Comparison of ENCODE assay signal across 8 cellular contexts in the genomic region with DNA sequence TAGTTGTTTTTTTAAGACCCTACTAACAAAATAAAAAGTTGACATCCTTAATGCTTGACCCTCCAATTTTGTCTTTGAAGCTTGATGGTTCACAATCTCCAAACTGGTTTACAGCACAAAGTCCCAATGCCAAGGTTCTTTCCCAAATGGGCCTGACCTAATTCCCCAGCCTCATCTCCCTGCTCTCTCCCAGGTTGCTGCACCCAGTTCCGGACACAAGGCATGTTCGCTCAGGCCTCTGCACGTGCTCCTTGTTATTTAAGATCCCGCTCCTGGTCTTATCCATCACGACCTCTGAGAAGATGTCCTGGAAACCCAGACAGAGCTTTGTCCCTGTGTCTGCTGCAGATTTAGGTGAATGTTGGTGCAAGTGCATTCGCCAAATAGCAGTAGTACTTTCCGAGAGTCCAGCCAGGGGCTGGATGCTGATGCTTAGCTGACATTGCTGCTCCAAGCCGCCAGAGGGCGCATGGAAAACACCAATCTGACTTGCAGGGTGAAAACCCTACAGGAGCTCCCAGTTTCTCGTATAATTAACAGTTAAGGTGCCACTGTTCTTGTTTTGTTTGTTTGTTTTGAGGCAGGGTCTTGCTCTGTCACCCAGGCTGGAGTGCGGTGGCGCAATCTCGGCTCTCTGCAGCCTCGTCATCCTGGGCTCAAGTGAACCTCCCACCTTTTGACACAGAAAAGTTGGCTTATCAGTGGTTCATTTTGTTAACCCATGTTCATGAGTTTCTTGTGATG. TPM values are rescaled to one million over a fixed set of nuclear protein-coding genes. Genes with fewer than 3 reads are reported as not detected.
DNase-seq lines count a peak whose midpoint lies in the region; ATAC-seq, FAIRE-seq and TF ChIP-seq lines count a peak whose summit lies in the region.

No MANE protein-coding gene starts in this region.

- no TSS peak for BruUV-seq in GM12878 (replicated peaks; lab: Mats Ljungman, UMichigan)

- RAD21 ChIA-PET in GM12878 (lab: Charles Lee; ENCODE audit: unreplicated experiment) = interaction anchor here (0.6 to 9.1 kb wide), 22 partner anchors 8 to 363 kb away, joined by 3 to 186 read pairs (median 4); a partner anchor contains a TSS

- no peaks in the 10 kb centered on the region; the same call in 2 of the 3 replicates for H3K9me3 ChIP-seq in GM12878 (replicated peaks; ENCODE audit: control insufficient read depth, insufficient read depth, low read length)

- no peak overlapping the region for H3K9ac ChIP-seq in GM12878 (ENCODE audit: control insufficient read depth, insufficient read depth, low read length)

- intact Hi-C loops in GM12878 (cut with micrococcal nuclease; ENCODE audit: unreplicated experiment) = loop anchor here (1.0 to 10.0 kb wide), 5 partner anchors 55 to 338 kb away; a partner anchor contains a TSS

- peak overlapping the region; percentile 45; the same call in 1 of the 2 replicates for H2AFZ ChIP-seq in GM12878 (ENCODE audit: control insufficient read depth, low read depth, low read length)

- CTCF ChIA-PET in GM12878 (lab: Yijun Ruan, JAX) = interaction anchor here (0.5 to 6.6 kb wide), 38 partner anchors 10 to 657 kb away, joined by 3 to 393 read pairs (median 5); a partner anchor contains a TSS

- SMC1A ChIA-PET in GM12878 (lab: Charles Lee; ENCODE audit: uncharacterized antibody, unreplicated experiment) = interaction anchor here (0.6 to 6.3 kb wide), 22 partner anchors 8 to 363 kb away, joined by 3 to 194 read pairs (median 7); a partner anchor contains a TSS

- no peaks in the 10 kb centered on the region for H3K36me3 ChIP-seq in GM12878 (ENCODE audit: control insufficient read depth in 2 of 2, insufficient read depth in 2 of 2, low read length in 1 of 2)

- peak; percentile 52 for DNase-seq in SIG-M5 treated with dmso at 0.1 percent for 504 hours (lab: John Stamatoyannopoulos, UW; ENCODE audit: unreplicated experiment)
- no peak for DNase-seq in SIG-M5 (lab: John Stamatoyannopoulos, UW)
- DNase-seq in NCI-H2029 (lab: John Stamatoyannopoulos, UW) = peak; percentile 58
- DNase-seq in UCSD-AML1 (lab: John Stamatoyannopoulos, UW; ENCODE audit: unreplicated experiment) = peak; percentile 76
- no peak for DNase-seq in GM12878 (ENCODE audit: low read depth, low spot score)
- peak; percentile 23 for DNase-seq in iPS DF 19.7 (ENCODE audit: low read depth, low spot score)
- DNase-seq in stimulated activated CD4-positive, alpha-beta T cell treated with anti-CD3 and anti-CD28 coated beads, Interleukin-12 subunit alpha, Interleukin-12 subunit beta, amount 100 ng/mL, for 4 hours = peak; percentile 78

- H3K27me3 ChIP-seq in GM12878 (replicated peaks in 1 of 2; ENCODE audit: control insufficient read depth in 2 of 2, insufficient read depth in 2 of 2, low read length in 1 of 2) = peaks cover 0 to 2% of the 10 kb centered on the region in 2 experiments; a peak in 1 of 4 replicates

- ATAC-seq in GM12878 (peak; percentile 91), HG03442 (IDR thresholded peaks at IDR 0.05; ENCODE audit: unreplicated experiment) (no peak)

- FAIRE-seq in GM12878 (lab: Jason Lieb, UNC) = peak; percentile 97

- TF ChIP-seq RAD21 in GM12878 (IDR thresholded peaks at IDR 0.05; ENCODE audit: insufficient read depth, low read depth, low read length) = peak; percentile 94

- WGBS in GM12878 (ENCODE audit: insufficient coverage, insufficient replicate concordance, low lambda C conversion rate, missing lambda C conversion rate) = 28% methylated on average over 14 of the region's 14 CpGs

- no peaks in the 10 kb centered on the region for H4K20me1 ChIP-seq in GM12878 (ENCODE audit: control insufficient read depth, insufficient read depth)

- H3K79me2 ChIP-seq in GM12878 (ENCODE audit: control insufficient read depth, insufficient read depth, low read length) = no peaks in the 10 kb centered on the region

- TF ChIP-seq POLR2A in GM12878 (IDR thresholded peaks at IDR 0.05; ENCODE audit: low read depth, low read length) = no peak

- in situ Hi-C loops in GM12878 (cut with MboI) = loop anchor here (5.0 to 10.0 kb wide), 2 partner anchors 75 to 358 kb away; a partner anchor contains a TSS

- no peak overlapping the region for H3K4me3 ChIP-seq in GM12878

- no peak for TF ChIP-seq EP300 in GM12878 (IDR thresholded peaks at IDR 0.05; ENCODE audit: borderline replicate concordance in 1 of 2, control insufficient read depth in 1 of 2, low read depth in 2 of 2, low read length in 2 of 2)

- TF ChIP-seq CTCF in GM12878 (IDR thresholded peaks at IDR 0.05 in 2 of 3, conservative IDR thresholded peaks at IDR 0.05 in 1 of 3; ENCODE audit: control insufficient read depth in 2 of 3, extremely low read depth in 1 of 3, insufficient read depth in 1 of 3, low read depth in 3 of 3, low read length in 3 of 3) = peak; percentile 90 to 96 (median 91); a peak in 5 of 6 replicates

- no peak overlapping the region for H3K4me2 ChIP-seq in GM12878 (ENCODE audit: control insufficient read depth, insufficient read depth)

- no peaks in the 10 kb centered on the region for H3K4me1 ChIP-seq in GM12878 (ENCODE audit: control insufficient read depth, insufficient read depth, low read length)

- POLR2A ChIA-PET in GM12878 (lab: Charles Lee) = interaction anchor here (0.9 to 1.0 kb wide), 2 partner anchors 73 to 78 kb away, joined by 4 to 5 read pairs; no protein-coding TSS in a partner anchor

- no peak overlapping the region for H3K27ac ChIP-seq in GM12878 (ENCODE audit: control insufficient read depth, insufficient read depth)

TF ChIP-seq in GM12878, 131 proteins besides CTCF, POLR2A, EP300 and RAD21 (continues in another document):
- TF ChIP-seq, protein P1, sequence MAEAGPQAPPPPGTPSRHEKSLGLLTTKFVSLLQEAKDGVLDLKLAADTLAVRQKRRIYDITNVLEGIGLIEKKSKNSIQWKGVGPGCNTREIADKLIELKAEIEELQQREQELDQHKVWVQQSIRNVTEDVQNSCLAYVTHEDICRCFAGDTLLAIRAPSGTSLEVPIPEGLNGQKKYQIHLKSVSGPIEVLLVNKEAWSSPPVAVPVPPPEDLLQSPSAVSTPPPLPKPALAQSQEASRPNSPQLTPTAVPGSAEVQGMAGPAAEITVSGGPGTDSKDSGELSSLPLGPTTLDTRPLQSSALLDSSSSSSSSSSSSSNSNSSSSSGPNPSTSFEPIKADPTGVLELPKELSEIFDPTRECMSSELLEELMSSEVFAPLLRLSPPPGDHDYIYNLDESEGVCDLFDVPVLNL (IDR thresholded peaks at IDR 0.05; ENCODE audit: low read depth, low read length) = no peak
- peak; percentile 99 for TF ChIP-seq SMC3 (IDR thresholded peaks at IDR 0.05; ENCODE audit: borderline replicate concordance, low read length)

RNA-seq across cellular contexts. Expression of a gene that starts 18.5 kb away (rescaled TPM):
- total RNA-seq in GM12878 (2013; cell fraction: nucleolus; rRNA removed) = not detected in 2 replicates
- total RNA-seq in GM12878 (2014; rRNA removed) (0.06 TPM in 1 of 2 replicates, not detected in the other), GM12878 (2014; rRNA removed; fragmentation: Illumina TruSeq; extraction: Trizol) (not detected in 2 replicates), GM12878 (2021) (not detected in 2 replicates)
- polyA plus RNA-seq in GM12878 (2011; ENCODE audit: low read depth) = 0.18 TPM
- polyA plus RNA-seq in GM12878 (2011; rRNA removed) (0.18 TPM in 1 of 2 replicates, not detected in the other), GM12878 (2014; fragmentation: Illumina TruSeq; extraction: Trizol) (0.03 TPM in 1 of 2 replicates, not detected in the other), GM12878 (2014; fragmentation: Nextera tagmentation; extraction: Ambion mirVana) (not detected), GM12878 (2014; rRNA removed) (0.10 TPM in 1 of 2 replicates, not detected in the other), GM12878 (2016; fragmentation: Nextera tagmentation; extraction: Ambion mirVana) (under 1 TPM in 1 of 2 experiments, not detected in 1; 0.28 TPM)
- polyA plus RNA-seq in GM12878 (2011; cell fraction: cytosol; rRNA removed) = 0.38 and 0.52 TPM in 2 replicates
- 0.57 and 0.70 TPM in 2 replicates for polyA plus RNA-seq in GM12878 (2011; cell fraction: nucleus; rRNA removed)
- polyA plus RNA-seq in GM12878 (2012) = 0.36 and 0.38 TPM in 2 replicates
- polyA minus RNA-seq in GM12878 (2011; rRNA and poly(A)+ RNA removed) = 0.31 and 0.37 TPM in 2 replicates
- not detected in 2 replicates for polyA minus RNA-seq in GM12878 (2011; cell fraction: cytosol; rRNA and poly(A)+ RNA removed)
- 0.24 and 0.48 TPM in 2 replicates for polyA minus RNA-seq in GM12878 (2011; cell fraction: nucleus; rRNA and poly(A)+ RNA removed)

RNA-seq across cellular contexts. Expression of a gene that starts 32.2 kb away (rescaled TPM):
- total RNA-seq in GM12878 (2013; cell fraction: nucleolus; rRNA removed) = not detected in 2 replicates
- total RNA-seq in GM12878 (2014; rRNA removed) (not detected in 2 replicates), GM12878 (2014; rRNA removed; fragmentation: Illumina TruSeq; extraction: Trizol) (not detected in 2 replicates), GM12878 (2021) (not detected in 2 replicates)
- not detected for polyA plus RNA-seq in GM12878 (2011; ENCODE audit: low read depth)
- polyA plus RNA-seq in GM12878 (2011; rRNA removed) (not detected in 2 replicates), GM12878 (2014; fragmentation: Illumina TruSeq; extraction: Trizol) (not detected in 2 replicates), GM12878 (2014; fragmentation: Nextera tagmentation; extraction: Ambion mirVana) (not detected), GM12878 (2014; rRNA removed) (not detected in 2 replicates), GM12878 (2016; fragmentation: Nextera tagmentation; extraction: Ambion mirVana) (not detected)
- not detected in 2 replicates for polyA plus RNA-seq in GM12878 (2011; cell fraction: cytosol; rRNA removed)
- polyA plus RNA-seq in GM12878 (2011; cell fraction: nucleus; rRNA removed) = not detected in 2 replicates
- polyA plus RNA-seq in GM12878 (2012) = not detected in 2 replicates
- not detected in 2 replicates for polyA minus RNA-seq in GM12878 (2011; rRNA and poly(A)+ RNA removed)
- not detected in 2 replicates for polyA minus RNA-seq in GM12878 (2011; cell fraction: cytosol; rRNA and poly(A)+ RNA removed)
- polyA minus RNA-seq in GM12878 (2011; cell fraction: nucleus; rRNA and poly(A)+ RNA removed) = not detected in 2 replicates

RNA-seq across cellular contexts. Expression of a gene that starts 57.6 kb away (rescaled TPM):
- 20.4 and 22.4 TPM in 2 replicates for total RNA-seq in GM12878 (2013; cell fraction: nucleolus; rRNA removed)
- total RNA-seq in GM12878 (2014; rRNA removed) (12.8 and 13.0 TPM in 2 replicates), GM12878 (2014; rRNA removed; fragmentation: Illumina TruSeq; extraction: Trizol) (2.4 and 3.6 TPM in 2 replicates), GM12878 (2021) (9.1 and 11.0 TPM in 2 replicates)
- 1.7 TPM for polyA plus RNA-seq in GM12878 (2011; ENCODE audit: low read depth)
- polyA plus RNA-seq in GM12878 (2011; rRNA removed) (2.6 and 4.3 TPM in 2 replicates), GM12878 (2014; fragmentation: Illumina TruSeq; extraction: Trizol) (0.14 and 1.1 TPM in 2 replicates), GM12878 (2014; fragmentation: Nextera tagmentation; extraction: Ambion mirVana) (under 1 TPM; 0.13 to 0.16 TPM), GM12878 (2014; rRNA removed) (7.9 and 13.4 TPM in 2 replicates), GM12878 (2016; fragmentation: Nextera tagmentation; extraction: Ambion mirVana) (10 to 100 TPM in 1 of 2 experiments, 1 to 10 TPM in 1; 6.8 to 11.6 TPM)
- polyA plus RNA-seq in GM12878 (2011; cell fraction: cytosol; rRNA removed) = 4.6 and 7.6 TPM in 2 replicates
- 12.1 and 14.7 TPM in 2 replicates for polyA plus RNA-seq in GM12878 (2011; cell fraction: nucleus; rRNA removed)
- polyA plus RNA-seq in GM12878 (2012) = 7.5 and 9.2 TPM in 2 replicates
- 2.3 and 6.9 TPM in 2 replicates for polyA minus RNA-seq in GM12878 (2011; rRNA and poly(A)+ RNA removed)
- polyA minus RNA-seq in GM12878 (2011; cell fraction: cytosol; rRNA and poly(A)+ RNA removed) = 2.8 and 3.5 TPM in 2 replicates
- 8.0 and 10.7 TPM in 2 replicates for polyA minus RNA-seq in GM12878 (2011; cell fraction: nucleus; rRNA and poly(A)+ RNA removed)

Comparison
In these comparisons a context has a peak if more than half of its experiments do, and no peak if none do; other contexts are left out.
1. DNase-seq: peak in SIG-M5 treated with dmso at 0.1 percent for 504 hours (single experiment), NCI-H2029 (single experiment), UCSD-AML1 (single experiment), iPS DF 19.7 (single experiment) and stimulated activated CD4-positive, alpha-beta T cell treated with anti-CD3 and anti-CD28 coated beads, Interleukin-12 subunit alpha, Interleukin-12 subunit beta, amount 100 ng/mL, for 4 hours (single experiment); none in SIG-M5 (single experiment) and GM12878 (single experiment).